9 cellular contexts compared by ENCODE assay signal in genomic region chr2:68357608-68358337, GRCh38. TPM values are rescaled to one million over a fixed set of nuclear protein-coding genes. Genes with fewer than 3 reads are reported as not detected.
DNase-seq lines count a peak whose midpoint lies in the region; ATAC-seq, FAIRE-seq and TF ChIP-seq lines count a peak whose summit lies in the region.
"Had no signal": no experiment of that assay in that cellular context is flagged by ENCODE, and none has a peak within 500 bp of the region (broad histone marks: within the 10 kb centered on the region; RNA-seq: fewer than 3 reads in every experiment).

No MANE protein-coding gene starts in this region.

- H3K27ac Mint-ChIP-seq in effector memory CD8-positive, alpha-beta T cell, result peak overlapping the region; percentile 61 to 85

- no peaks in the 10 kb centered on the region for H3K9me3 Mint-ChIP-seq in effector memory CD8-positive, alpha-beta T cell

- peaks cover 7% of the 10 kb centered on the region for H3K36me3 Mint-ChIP-seq in effector memory CD8-positive, alpha-beta T cell (ENCODE audit: insufficient read depth)

- peaks cover 13 to 27% of the 10 kb centered on the region in 2 donors for H3K4me1 Mint-ChIP-seq in effector memory CD8-positive, alpha-beta T cell (ENCODE audit: low read depth in 2 of 2)

- ATAC-seq in GM19351 (IDR thresholded peaks at IDR 0.05; ENCODE audit: unreplicated experiment) (peak; percentile 85), HG03378 (IDR thresholded peaks at IDR 0.05; ENCODE audit: unreplicated experiment) (peak; percentile 64)
- ATAC-seq in effector memory CD8-positive, alpha-beta T cell (replicated peaks), result peak; percentile 63

- peak; percentile 78 for TF ChIP-seq CTCF in D721Med (IDR thresholded peaks at IDR 0.05; ENCODE audit: insufficient read depth, missing control alignments)

- H3K4me3 Mint-ChIP-seq in effector memory CD8-positive, alpha-beta T cell, result peak overlapping the region in 1 of 2 donors; percentile 33

- FAIRE-seq in D721Med (lab: Jason Lieb, UNC), result peak; percentile 58

- no peak for DNase-seq in D721Med (ENCODE audit: insufficient read length, low spot score)
- peak; percentile 70 for DNase-seq in NOMO-1 treated with DMSO at 0.1 percent for 48 hours (lab: John Stamatoyannopoulos, UW; ENCODE audit: unreplicated experiment)
- no peak for DNase-seq in effector memory CD8-positive, alpha-beta T cell
- peak; percentile 22 for DNase-seq in mucosa of gallbladder (ENCODE audit: low spot score)
- no peak for DNase-seq in DMS114 treated with DMSO at 0.1 percent for 48 hours (lab: John Stamatoyannopoulos, UW; ENCODE audit: unreplicated experiment)
- DNase-seq in cortex of kidney (lab: John Stamatoyannopoulos, UW), result no peak

- no peaks in the 10 kb centered on the region for H3K27me3 Mint-ChIP-seq in effector memory CD8-positive, alpha-beta T cell

RNA-seq across cellular contexts. Expression of gene PLEK, which starts 7.3 kb away (rescaled TPM):
- 9.4 TPM for total RNA-seq in mucosa of gallbladder

RNA-seq across cellular contexts. Expression of gene CNRIP1, which starts 38.0 kb away (rescaled TPM):
- total RNA-seq in mucosa of gallbladder, result 21.6 TPM
- total RNA-seq: T-helper 2 cell treated with Interferon-gamma antibody and Interleukin-4, amounts not matched to agents 100 ng/mL and 5 ng/mL, for 36 hours had no signal

Comparison
In these comparisons a context has a peak if more than half of its experiments do, and no peak if none do; other contexts are left out.
1. DNase-seq: peak in NOMO-1 treated with DMSO at 0.1 percent for 48 hours (single experiment) and mucosa of gallbladder (single experiment); none in D721Med (single experiment), effector memory CD8-positive, alpha-beta T cell (0 of 3), DMS114 treated with DMSO at 0.1 percent for 48 hours (single experiment) and cortex of kidney (single experiment).
2. Peak in every context shown above with its lines, with median percentiles within 50 percentile points of each other: ATAC-seq.